ENCODE assay signal across 1 cellular context in the genomic region with DNA sequence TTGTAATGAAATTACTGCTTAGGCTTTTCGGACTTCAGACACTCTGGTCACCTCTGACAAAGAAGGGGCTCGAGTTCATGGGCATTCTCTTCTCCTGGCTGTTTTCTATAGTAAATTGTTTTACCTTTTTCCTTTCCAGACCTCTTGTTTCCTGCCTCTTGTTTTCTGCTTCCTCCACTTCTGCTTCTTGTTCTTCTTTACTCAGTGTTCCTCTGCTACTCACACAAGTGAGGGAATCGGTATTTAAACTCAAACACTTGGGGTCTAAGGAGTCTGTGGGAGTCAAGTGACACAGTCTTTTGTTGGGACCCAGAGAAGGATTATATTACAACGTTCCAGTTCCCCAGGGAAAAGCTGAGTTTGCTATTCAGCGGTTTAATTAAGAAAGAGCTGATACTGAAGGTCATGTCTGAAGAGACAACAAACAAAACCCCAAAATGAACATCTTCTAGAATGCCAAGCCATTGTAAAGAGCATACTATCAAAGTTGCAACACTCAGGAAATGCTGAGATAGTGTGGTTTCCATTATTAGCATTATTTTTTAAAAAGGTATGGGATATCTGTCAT.
TF ChIP-seq lines count a peak whose summit lies in the region.

No MANE protein-coding gene starts in this region.

TF ChIP-seq in IMR-90, 13 proteins besides CTCF, POLR2A, EP300 and RAD21:
- no peak for TF ChIP-seq RFX5 (IDR thresholded peaks at IDR 0.05; ENCODE audit: low read depth, low read length)
- TF ChIP-seq MAZ (IDR thresholded peaks at IDR 0.05; ENCODE audit: borderline replicate concordance, low read depth, low read length) = no peak
- TF ChIP-seq, protein P1, sequence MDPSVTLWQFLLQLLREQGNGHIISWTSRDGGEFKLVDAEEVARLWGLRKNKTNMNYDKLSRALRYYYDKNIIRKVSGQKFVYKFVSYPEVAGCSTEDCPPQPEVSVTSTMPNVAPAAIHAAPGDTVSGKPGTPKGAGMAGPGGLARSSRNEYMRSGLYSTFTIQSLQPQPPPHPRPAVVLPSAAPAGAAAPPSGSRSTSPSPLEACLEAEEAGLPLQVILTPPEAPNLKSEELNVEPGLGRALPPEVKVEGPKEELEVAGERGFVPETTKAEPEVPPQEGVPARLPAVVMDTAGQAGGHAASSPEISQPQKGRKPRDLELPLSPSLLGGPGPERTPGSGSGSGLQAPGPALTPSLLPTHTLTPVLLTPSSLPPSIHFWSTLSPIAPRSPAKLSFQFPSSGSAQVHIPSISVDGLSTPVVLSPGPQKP (IDR thresholded peaks at IDR 0.05; ENCODE audit: borderline replicate concordance, low read depth, low read length) = no peak
- TF ChIP-seq CHD1 (IDR thresholded peaks at IDR 0.05; ENCODE audit: low read depth, low read length) = no peak
- TF ChIP-seq BHLHE40 (IDR thresholded peaks at IDR 0.05; ENCODE audit: low read depth, low read length) = no peak
- TF ChIP-seq, protein P2, sequence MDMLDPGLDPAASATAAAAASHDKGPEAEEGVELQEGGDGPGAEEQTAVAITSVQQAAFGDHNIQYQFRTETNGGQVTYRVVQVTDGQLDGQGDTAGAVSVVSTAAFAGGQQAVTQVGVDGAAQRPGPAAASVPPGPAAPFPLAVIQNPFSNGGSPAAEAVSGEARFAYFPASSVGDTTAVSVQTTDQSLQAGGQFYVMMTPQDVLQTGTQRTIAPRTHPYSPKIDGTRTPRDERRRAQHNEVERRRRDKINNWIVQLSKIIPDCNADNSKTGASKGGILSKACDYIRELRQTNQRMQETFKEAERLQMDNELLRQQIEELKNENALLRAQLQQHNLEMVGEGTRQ (IDR thresholded peaks at IDR 0.05; ENCODE audit: low read depth, low read length) = no peak
- TF ChIP-seq MXI1 (IDR thresholded peaks at IDR 0.05; ENCODE audit: borderline replicate concordance, low read depth, low read length) = no peak
